ENCODE assay signal across 8 cellular contexts in the genomic region with DNA sequence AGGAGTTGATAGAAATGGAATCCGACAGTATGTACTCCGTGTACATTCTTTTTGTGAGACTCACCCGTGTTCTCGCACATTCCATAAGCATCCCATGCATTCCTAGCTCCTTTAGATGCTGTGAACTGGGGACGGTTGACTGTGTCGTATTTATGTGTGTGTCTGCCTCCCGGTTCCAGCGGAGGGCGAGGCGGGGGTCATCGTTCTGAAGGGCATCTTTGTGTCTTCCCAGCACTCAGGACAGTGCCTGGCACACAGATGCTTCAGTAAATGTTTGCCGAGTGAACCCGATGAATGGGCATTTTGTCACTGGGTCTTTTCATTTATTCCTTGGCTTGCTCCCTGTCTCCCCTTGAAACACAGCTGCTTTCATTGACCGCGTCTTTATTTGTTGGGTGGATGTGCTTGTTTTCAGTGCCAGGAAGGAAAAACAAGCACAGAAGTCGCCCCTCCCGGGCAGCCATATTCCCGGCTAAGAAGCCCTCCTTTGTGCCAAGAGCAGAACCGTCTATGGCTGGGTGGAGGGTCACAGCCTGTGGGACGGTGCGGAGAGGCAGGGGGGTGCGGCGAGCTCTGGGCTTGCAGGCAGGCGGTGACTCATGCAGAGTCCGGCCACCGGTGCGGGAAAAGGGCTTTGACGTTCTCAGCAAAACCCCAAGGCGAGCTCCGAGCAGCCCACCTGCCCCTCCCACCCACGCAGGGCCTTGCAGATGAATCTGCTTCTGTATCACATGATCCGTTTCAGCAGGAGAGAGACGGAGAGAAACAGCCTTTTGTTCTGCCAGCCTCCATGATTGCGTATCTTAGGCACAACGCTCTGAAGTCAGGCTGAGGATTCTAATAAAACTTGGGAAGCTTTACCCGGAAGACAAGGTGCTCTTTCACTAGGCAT. TPM values are rescaled to one million over a fixed set of nuclear protein-coding genes. Genes with fewer than 3 reads are reported as not detected.
DNase-seq lines count a peak whose midpoint lies in the region; FAIRE-seq and TF ChIP-seq lines count a peak whose summit lies in the region.

No MANE protein-coding gene starts in this region.

- peak overlapping the region; percentile 59 for H3K4me3 Mint-ChIP-seq in Calu3 (ENCODE audit: low read depth, unreplicated experiment)
- no peak overlapping the region for H3K4me3 Mint-ChIP-seq in activated naive CD8-positive, alpha-beta T cell treated with anti-CD3 and anti-CD28 coated beads for 36 hours
- H3K4me3 Mint-ChIP-seq in activated CD4-positive, alpha-beta memory T cell treated with anti-CD3 and anti-CD28 coated beads for 36 hours: no peak overlapping the region

- peak overlapping the region; percentile 34 for H3K27ac ChIP-seq in RWPE1

- POLR2A ChIA-PET in RWPE1 (lab: Yijun Ruan, JAX; ENCODE audit: low non-redundant PET): interaction anchor here (0.7 kb wide), 1 partner anchor 100 kb away, joined by 3 read pairs; no protein-coding TSS in a partner anchor
- POLR2A ChIA-PET in activated CD4-positive, alpha-beta memory T cell treated with anti-CD3 and anti-CD28 coated beads for 36 hours (lab: Charles Lee): no interaction called here

- no peak for FAIRE-seq in GM12891 (lab: Jason Lieb, UNC)

- intact Hi-C loops in Calu3 (cut with micrococcal nuclease; ENCODE audit: unreplicated experiment): no loop called here
- intact Hi-C loops in activated CD4-positive, alpha-beta memory T cell treated with anti-CD3 and anti-CD28 coated beads for 36 hours (cut with micrococcal nuclease): no loop called here

- peaks cover 63% of the 10 kb centered on the region for H3K27me3 Mint-ChIP-seq in Calu3 (ENCODE audit: unreplicated experiment)
- H3K27me3 Mint-ChIP-seq in activated naive CD8-positive, alpha-beta T cell treated with anti-CD3 and anti-CD28 coated beads for 36 hours: peaks cover 44% of the 10 kb centered on the region
- peaks cover 36% of the 10 kb centered on the region for H3K27me3 Mint-ChIP-seq in activated CD4-positive, alpha-beta memory T cell treated with anti-CD3 and anti-CD28 coated beads for 36 hours

- H3K4me3 ChIP-seq in fibroblast of pulmonary artery (replicated peaks; ENCODE audit: low read depth, low read length): peak overlapping the region; percentile 38

- TF ChIP-seq CTCF in Calu3 (IDR thresholded peaks at IDR 0.05; ENCODE audit: unreplicated experiment) (no peak), RWPE1 (conservative IDR thresholded peaks at IDR 0.05; ENCODE audit: low read depth) (no peak), fibroblast of pulmonary artery (IDR thresholded peaks at IDR 0.05; ENCODE audit: low read length, missing control alignments) (no peak)

- H3K36me3 Mint-ChIP-seq in Calu3 (ENCODE audit: insufficient read depth, unreplicated experiment): peaks cover 7% of the 10 kb centered on the region
- no peaks in the 10 kb centered on the region for H3K36me3 Mint-ChIP-seq in activated naive CD8-positive, alpha-beta T cell treated with anti-CD3 and anti-CD28 coated beads for 36 hours
- H3K36me3 Mint-ChIP-seq in activated CD4-positive, alpha-beta memory T cell treated with anti-CD3 and anti-CD28 coated beads for 36 hours: no peaks in the 10 kb centered on the region

- DNase-seq in Calu3 (peak; percentile 52), RWPE1 (ENCODE audit: low spot score) (peak; percentile 54), fibroblast of pulmonary artery (ENCODE audit: low read depth) (peak; percentile 81), nucleus accumbens (lab: John Stamatoyannopoulos, UW) (peak; percentile 35 to 99 (median 91)), GM12891 (ENCODE audit: insufficient read length, low spot score) (no peak), NCI-H82 (lab: John Stamatoyannopoulos, UW) (no peak)
- no peak for DNase-seq in activated naive CD8-positive, alpha-beta T cell treated with anti-CD3 and anti-CD28 coated beads for 36 hours
- DNase-seq in activated CD4-positive, alpha-beta memory T cell treated with anti-CD3 and anti-CD28 coated beads for 36 hours: no peak

- peaks cover 15% of the 10 kb centered on the region for H3K4me1 Mint-ChIP-seq in Calu3 (ENCODE audit: low read depth, unreplicated experiment)
- H3K4me1 Mint-ChIP-seq in activated naive CD8-positive, alpha-beta T cell treated with anti-CD3 and anti-CD28 coated beads for 36 hours: peaks cover 7% of the 10 kb centered on the region
- H3K4me1 Mint-ChIP-seq in activated CD4-positive, alpha-beta memory T cell treated with anti-CD3 and anti-CD28 coated beads for 36 hours (ENCODE audit: low read depth): peaks cover 4% of the 10 kb centered on the region

- H3K9me3 Mint-ChIP-seq in Calu3 (ENCODE audit: low read depth, unreplicated experiment): no peaks in the 10 kb centered on the region
- H3K9me3 Mint-ChIP-seq in activated naive CD8-positive, alpha-beta T cell treated with anti-CD3 and anti-CD28 coated beads for 36 hours: no peaks in the 10 kb centered on the region
- H3K9me3 Mint-ChIP-seq in activated CD4-positive, alpha-beta memory T cell treated with anti-CD3 and anti-CD28 coated beads for 36 hours: no peaks in the 10 kb centered on the region

- no peak overlapping the region for H3K27ac Mint-ChIP-seq in Calu3 (ENCODE audit: unreplicated experiment)
- H3K27ac Mint-ChIP-seq in activated naive CD8-positive, alpha-beta T cell treated with anti-CD3 and anti-CD28 coated beads for 36 hours: no peak overlapping the region
- H3K27ac Mint-ChIP-seq in activated CD4-positive, alpha-beta memory T cell treated with anti-CD3 and anti-CD28 coated beads for 36 hours: no peak overlapping the region

- TF ChIP-seq POLR2A in GM12891 (IDR thresholded peaks at IDR 0.05; ENCODE audit: low read depth, low read length): no peak

- no TSS peak for BruUV-seq in Calu3 (replicated peaks; lab: Mats Ljungman, UMichigan)

- CTCF ChIA-PET in Calu3 (lab: Charles Lee): interaction anchor here (0.6 to 1.2 kb wide), 2 partner anchors 90 to 180 kb away, joined by 3 to 6 read pairs; partner anchors contain the start of gene TUBB2A
- CTCF ChIA-PET in RWPE1 (lab: Yijun Ruan, JAX): interaction anchor here (0.5 to 0.7 kb wide), 2 partner anchors 38 to 605 kb away, joined by 3 read pairs; no protein-coding TSS in a partner anchor
- CTCF ChIA-PET in activated CD4-positive, alpha-beta memory T cell treated with anti-CD3 and anti-CD28 coated beads for 36 hours (lab: Charles Lee): interaction anchor here (0.7 to 0.8 kb wide), 2 partner anchors 37 to 163 kb away, joined by 3 read pairs; no protein-coding TSS in a partner anchor

TF ChIP-seq in GM12891, 5 proteins besides CTCF, POLR2A, EP300 and RAD21:
- TF ChIP-seq POLR2AphosphoS5 (IDR thresholded peaks at IDR 0.05; ENCODE audit: low read depth, low read length): no peak
- no peak for TF ChIP-seq PAX5 (IDR thresholded peaks at IDR 0.05; ENCODE audit: insufficient read depth, low read length, severe bottlenecking)
- no peak for TF ChIP-seq POU2F2 (IDR thresholded peaks at IDR 0.05; ENCODE audit: low read depth, low read length)
- TF ChIP-seq TAF1 (IDR thresholded peaks at IDR 0.05; ENCODE audit: low read depth, low read length): no peak
- TF ChIP-seq SPI1 (IDR thresholded peaks at IDR 0.05; ENCODE audit: low read depth, low read length): no peak

RNA-seq across cellular contexts. Expression of gene PSMG4, which starts 11.2 kb away (rescaled TPM):
- 17.6 and 17.8 TPM in 2 replicates for total RNA-seq in Calu3 (2022)
- polyA plus RNA-seq in GM12891 (2012; ENCODE audit: low read depth, missing spikeins): 36.3 TPM
- total RNA-seq in activated naive CD8-positive, alpha-beta T cell treated with anti-CD3 and anti-CD28 coated beads for 36 hours: 10 to 100 TPM; 36.4 to 38.1 TPM
- total RNA-seq in activated CD4-positive, alpha-beta memory T cell treated with anti-CD3 and anti-CD28 coated beads for 36 hours: 10 to 100 TPM; 24.2 to 25.2 TPM

RNA-seq across cellular contexts. Expression of gene TUBB2B, which starts 20.0 kb away (rescaled TPM):
- 2.5 and 3.0 TPM in 2 replicates for total RNA-seq in Calu3 (2022)
- polyA plus RNA-seq in GM12891 (2012; ENCODE audit: low read depth, missing spikeins): 33.4 TPM
- under 1 TPM; 0.25 to 0.28 TPM for total RNA-seq in activated naive CD8-positive, alpha-beta T cell treated with anti-CD3 and anti-CD28 coated beads for 36 hours
- under 1 TPM in 1 of 2 experiments, not detected in 1; 0.29 TPM for total RNA-seq in activated CD4-positive, alpha-beta memory T cell treated with anti-CD3 and anti-CD28 coated beads for 36 hours

Comparison
In these comparisons a context has a peak if more than half of its experiments do, and no peak if none do; other contexts are left out.
1. DNase-seq: peak in Calu3 (single experiment), RWPE1 (single experiment), fibroblast of pulmonary artery (single experiment) and nucleus accumbens (56 of 56); none in GM12891 (single experiment), activated naive CD8-positive, alpha-beta T cell treated with anti-CD3 and anti-CD28 coated beads for 36 hours (single experiment), NCI-H82 (single experiment) and activated CD4-positive, alpha-beta memory T cell treated with anti-CD3 and anti-CD28 coated beads for 36 hours (single experiment).